In genomic region chr16:62157544-62157943, GRCh38 we compare ENCODE assay signal across 38 cellular contexts.
"Had no signal": no experiment of that assay in that cellular context is flagged by ENCODE, and none has a peak within 500 bp of the region (broad histone marks: within the 10 kb centered on the region; RNA-seq: fewer than 3 reads in every experiment).

No MANE protein-coding gene starts in this region.

- DNase-seq: activated effector memory CD4-positive, alpha-beta T cell treated with anti-CD3 and anti-CD28 coated beads, Interleukin-2, amount 50 U/mL, for 16 hours; activated effector memory CD4-positive, alpha-beta T cell treated with Interleukin-2 at 50 U/mL for 16 hours; activated gamma-delta T cell; activated gamma-delta T cell treated with Interleukin-2 at 50 U/mL for 16 hours; activated naive CD4-positive, alpha-beta T cell; activated naive CD4-positive, alpha-beta T cell treated with anti-CD3 and anti-CD28 coated beads for 36 hours; activated naive CD4-positive, alpha-beta T cell treated with anti-CD3 and anti-CD28 coated beads, Interleukin-2, amount 10 ng/mL, durations not matched to agents 7 days and 5 days; activated naive CD4-positive, alpha-beta T cell treated with anti-CD3 and anti-CD28 coated beads, Interleukin-2, amount 50 U/mL, for 16 hours; activated naive CD4-positive, alpha-beta T cell treated with Interleukin-2 at 50 U/mL for 16 hours; activated naive CD8-positive, alpha-beta T cell treated with anti-CD3 and anti-CD28 coated beads for 36 hours; activated naive CD8-positive, alpha-beta T cell treated with anti-CD3 and anti-CD28 coated beads, Interleukin-2, amount 10 ng/mL, durations not matched to agents 7 days and 5 days; activated naive CD8-positive, alpha-beta T cell treated with anti-CD3 and anti-CD28 coated beads, Interleukin-2, amount 50 U/mL, for 24 hours; activated T-cell treated with anti-CD3 and anti-CD28 coated beads, Interleukin-2, amount 50 U/mL, for 1 hour; activated T-cell treated with anti-CD3 and anti-CD28 coated beads, Interleukin-2, amount 50 U/mL, for 24 hours; activated T-cell treated with anti-CD3 and anti-CD28 coated beads, Interleukin-2, amount 50 U/mL, for 4 hours; activated T-cell treated with anti-CD3 and anti-CD28 coated beads, Interleukin-2, amount 50 U/mL, for 48 hours; activated T-cell treated with anti-CD3 and anti-CD28 coated beads, Interleukin-2, amount 50 U/mL, for 72 hours; adrenal gland; amniotic stem cell; amygdala; anterior cingulate cortex; aorta; body of pancreas; brain microvascular endothelial cell; caudate nucleus; central memory CD4-positive, alpha-beta T cell; cerebellar nuclear complex had no signal

- H3K4me3 ChIP-seq: adrenal gland, ascending aorta, body of pancreas, breast epithelium, cardiac muscle cell had no signal

- H3K27me3 Mint-ChIP-seq: activated naive CD4-positive, alpha-beta T cell treated with anti-CD3 and anti-CD28 coated beads, Interleukin-2, amount 10 ng/mL, durations not matched to agents 7 days and 5 days; activated naive CD4-positive, alpha-beta T cell treated with anti-CD3 and anti-CD28 coated beads, Interleukin-2, amount 50 U/mL, for 24 hours; activated naive CD8-positive, alpha-beta T cell; activated naive CD8-positive, alpha-beta T cell treated with anti-CD3 and anti-CD28 coated beads for 36 hours; activated naive CD8-positive, alpha-beta T cell treated with anti-CD3 and anti-CD28 coated beads, Interleukin-2, amount 10 ng/mL, durations not matched to agents 7 days and 5 days; activated naive CD8-positive, alpha-beta T cell treated with anti-CD3 and anti-CD28 coated beads, Interleukin-2, amount 50 U/mL, for 24 hours; activated T-cell treated with anti-CD3 and anti-CD28 coated beads, Interleukin-2, amount 50 U/mL, for 24 hours; activated T-helper 17 cell treated with anti-CD3 and anti-CD28 coated beads, Interleukin-2, amount 50 U/mL, for 72 hours; brain; central memory CD8-positive, alpha-beta T cell had no signal

- H3K4me1 Mint-ChIP-seq: activated naive CD4-positive, alpha-beta T cell treated with anti-CD3 and anti-CD28 coated beads, Interleukin-2, amount 10 ng/mL, durations not matched to agents 7 days and 5 days; activated naive CD4-positive, alpha-beta T cell treated with anti-CD3 and anti-CD28 coated beads, Interleukin-2, amount 50 U/mL, for 24 hours; activated naive CD8-positive, alpha-beta T cell treated with anti-CD3 and anti-CD28 coated beads for 36 hours; activated naive CD8-positive, alpha-beta T cell treated with anti-CD3 and anti-CD28 coated beads, Interleukin-2, amount 10 ng/mL, durations not matched to agents 7 days and 5 days; activated naive CD8-positive, alpha-beta T cell treated with anti-CD3 and anti-CD28 coated beads, Interleukin-2, amount 50 U/mL, for 24 hours; activated T-helper 17 cell treated with anti-CD3 and anti-CD28 coated beads, Interleukin-2, amount 50 U/mL, for 72 hours; brain; central memory CD8-positive, alpha-beta T cell had no signal

- H3K27ac Mint-ChIP-seq: activated naive CD4-positive, alpha-beta T cell treated with anti-CD3 and anti-CD28 coated beads for 36 hours; activated naive CD4-positive, alpha-beta T cell treated with anti-CD3 and anti-CD28 coated beads, Interleukin-2, amount 10 ng/mL, durations not matched to agents 7 days and 5 days; activated naive CD4-positive, alpha-beta T cell treated with anti-CD3 and anti-CD28 coated beads, Interleukin-2, amount 50 U/mL, for 24 hours; activated naive CD4-positive, alpha-beta T cell treated with anti-CD3 and anti-CD28 coated beads, Interleukin-2, amount 50 U/mL, for 72 hours; activated naive CD8-positive, alpha-beta T cell; activated naive CD8-positive, alpha-beta T cell treated with anti-CD3 and anti-CD28 coated beads for 36 hours; activated naive CD8-positive, alpha-beta T cell treated with anti-CD3 and anti-CD28 coated beads, Interleukin-2, amount 10 ng/mL, durations not matched to agents 7 days and 5 days; activated naive CD8-positive, alpha-beta T cell treated with anti-CD3 and anti-CD28 coated beads, Interleukin-2, amount 50 U/mL, for 24 hours; activated T-cell treated with anti-CD3 and anti-CD28 coated beads, Interleukin-2, amount 50 U/mL, for 24 hours; activated T-cell treated with anti-CD3 and anti-CD28 coated beads, Interleukin-2, amount 50 U/mL, for 72 hours; activated T-helper 1 cell treated with anti-CD3 and anti-CD28 coated beads, Interleukin-12 subunit alpha, Interleukin-12 subunit beta, Interleukin-2, Interleukin-4 antibody, amounts not matched to agents 30 ng/mL and 10 ng/mL and 1 ng/mL, durations not matched to agents 14 hours and 24 hours and 36 hours; activated T-helper 17 cell treated with anti-CD3 and anti-CD28 coated beads, Interleukin-2, amount 50 U/mL, for 72 hours; activated T-helper 2 cell treated with anti-CD3 and anti-CD28 coated beads, Interferon-gamma antibody, Interleukin-2, Interleukin-4, amounts not matched to agents 10 μg/mL and 5 μg/mL and 100 μg/mL, durations not matched to agents 14 hours and 24 hours and 36 hours; brain had no signal

- H3K27ac ChIP-seq: adrenal gland, ascending aorta, body of pancreas, brain microvascular endothelial cell, breast epithelium, cardiac muscle cell had no signal

- H3K9me3 Mint-ChIP-seq: activated naive CD4-positive, alpha-beta T cell treated with anti-CD3 and anti-CD28 coated beads, Interleukin-2, amount 10 ng/mL, durations not matched to agents 7 days and 5 days had no signal

- H3K4me3 Mint-ChIP-seq: activated naive CD4-positive, alpha-beta T cell treated with anti-CD3 and anti-CD28 coated beads for 36 hours; activated naive CD4-positive, alpha-beta T cell treated with anti-CD3 and anti-CD28 coated beads, Interleukin-2, amount 10 ng/mL, durations not matched to agents 7 days and 5 days; activated naive CD4-positive, alpha-beta T cell treated with anti-CD3 and anti-CD28 coated beads, Interleukin-2, amount 50 U/mL, for 24 hours; activated naive CD8-positive, alpha-beta T cell; activated naive CD8-positive, alpha-beta T cell treated with anti-CD3 and anti-CD28 coated beads for 36 hours; activated naive CD8-positive, alpha-beta T cell treated with anti-CD3 and anti-CD28 coated beads, Interleukin-2, amount 10 ng/mL, durations not matched to agents 7 days and 5 days; activated naive CD8-positive, alpha-beta T cell treated with anti-CD3 and anti-CD28 coated beads, Interleukin-2, amount 50 U/mL, for 24 hours; activated T-cell treated with anti-CD3 and anti-CD28 coated beads, Interleukin-2, amount 50 U/mL, for 24 hours; activated T-cell treated with anti-CD3 and anti-CD28 coated beads, Interleukin-2, amount 50 U/mL, for 4 hours; activated T-cell treated with anti-CD3 and anti-CD28 coated beads, Interleukin-2, amount 50 U/mL, for 72 hours; activated T-helper 1 cell treated with anti-CD3 and anti-CD28 coated beads, Interleukin-12 subunit alpha, Interleukin-12 subunit beta, Interleukin-2, Interleukin-4 antibody, amounts not matched to agents 30 ng/mL and 10 ng/mL and 1 ng/mL, durations not matched to agents 14 hours and 24 hours and 36 hours; activated T-helper 17 cell treated with anti-CD3 and anti-CD28 coated beads, Interleukin-2, amount 50 U/mL, for 72 hours; brain; central memory CD8-positive, alpha-beta T cell had no signal

- H3K36me3 Mint-ChIP-seq: activated naive CD4-positive, alpha-beta T cell treated with anti-CD3 and anti-CD28 coated beads, Interleukin-2, amount 10 ng/mL, durations not matched to agents 7 days and 5 days; activated naive CD4-positive, alpha-beta T cell treated with anti-CD3 and anti-CD28 coated beads, Interleukin-2, amount 50 U/mL, for 24 hours; activated naive CD4-positive, alpha-beta T cell treated with anti-CD3 and anti-CD28 coated beads, Interleukin-2, amount 50 U/mL, for 72 hours; activated naive CD8-positive, alpha-beta T cell; activated naive CD8-positive, alpha-beta T cell treated with anti-CD3 and anti-CD28 coated beads for 36 hours; activated naive CD8-positive, alpha-beta T cell treated with anti-CD3 and anti-CD28 coated beads, Interleukin-2, amount 10 ng/mL, durations not matched to agents 7 days and 5 days; brain had no signal

- H3K9me3 ChIP-seq: adrenal gland, ascending aorta, body of pancreas, breast epithelium had no signal

- H3K27me3 ChIP-seq: adrenal gland, ascending aorta, body of pancreas, brain microvascular endothelial cell, breast epithelium, cardiac muscle cell had no signal

- H3K36me3 ChIP-seq: adrenal gland, ascending aorta, brain microvascular endothelial cell, breast epithelium, cardiac muscle cell had no signal
